26 cellular contexts compared by ENCODE assay signal in genomic region chr2:231920795-231921194, GRCh38. TPM values are rescaled to one million over a fixed set of nuclear protein-coding genes. Genes with fewer than 3 reads are reported as not detected.
"Had no signal": no experiment of that assay in that cellular context is flagged by ENCODE, and none has a peak within 500 bp of the region (broad histone marks: within the 10 kb centered on the region; RNA-seq: fewer than 3 reads in every experiment).

No MANE protein-coding gene starts in this region.

- ATAC-seq: HepG2, Panc1, PC-3, Right ventricle myocardium inferior, T-cell had no signal

- H3K9me3 ChIP-seq: SJSA1 had no signal

- H3K36me3 Mint-ChIP-seq: T-cell had no signal

- H3K9me3 Mint-ChIP-seq: T-cell had no signal

- DNase-seq: IMR-90, Karpas-422, KG1, MM.1S, NCI-H1092 treated with DMSO at 0.1 percent for 48 hours, NCI-H1436, NCI-H187, NCI-H2029, NCI-H2081 treated with DMSO at 0.1 percent for 48 hours, NCI-H2171 treated with DMSO at 0.1 percent for 48 hours, NCI-H345, NCI-H446 treated with DMSO at 0.1 percent for 48 hours, NCI-H524 treated with DMSO at 0.1 percent for 48 hours, NCI-H69, NCI-H774, PC-3, SIG-M5, SW 1271, T-cell had no signal

- H3K27ac Mint-ChIP-seq: T-cell had no signal

- H3K36me3 ChIP-seq: SJSA1 had no signal

- H3K4me3 ChIP-seq: SJSA1, SK-N-MC had no signal

- H3K27ac ChIP-seq: RWPE1, SJSA1, SK-N-MC had no signal

- FAIRE-seq: HepG2 had no signal

- H3K4me3 Mint-ChIP-seq: T-cell had no signal

RNA-seq across cellular contexts. Expression of gene NPPC, which starts 5.4 kb away (rescaled TPM):
- total RNA-seq: HT1080, PC-3, SJSA1 had no signal
